In genomic region chr7:26328498-26329390, GRCh38 we compare ENCODE assay signal across 18 cellular contexts. TPM values are rescaled to one million over a fixed set of nuclear protein-coding genes. Genes with fewer than 3 reads are reported as not detected.
A peak's percentile ranks its signal among the peaks of the same experiment; 100 is the strongest.
DNase-seq lines count a peak whose midpoint lies in the region; ATAC-seq, FAIRE-seq and TF ChIP-seq lines count a peak whose summit lies in the region.
"Had no signal": no experiment of that assay in that cellular context is flagged by ENCODE, and none has a peak within 500 bp of the region (broad histone marks: within the 10 kb centered on the region; RNA-seq: fewer than 3 reads in every experiment).

No MANE protein-coding gene starts in this region.

- ATAC-seq in A549 (peak; percentile 34 to 50; a peak in 4 of 6 replicates), GM18502 (IDR thresholded peaks at IDR 0.05; ENCODE audit: poor library complexity, unreplicated experiment) (peak; percentile 50), left lung (peak; percentile 35), GM19351 (IDR thresholded peaks at IDR 0.05; ENCODE audit: unreplicated experiment) (no peak)
- ATAC-seq: T-cell had no signal

- intact Hi-C loops in left lung (cut with DNase I) = no loop called here
- intact Hi-C loops in testis (cut with DNase I; ENCODE audit: low total_unique reads) = no loop called here

- H3K36me3 ChIP-seq in left lung (no peaks in the 10 kb centered on the region), testis (ENCODE audit: low read depth, missing control alignments) (no peaks in the 10 kb centered on the region)
- H3K36me3 ChIP-seq: breast epithelium, thoracic aorta had no signal

- H3K4me1 ChIP-seq in A549 (no peaks in the 10 kb centered on the region), left lung (peaks cover 0 to 47% of the 10 kb centered on the region in 2 donors), testis (no peaks in the 10 kb centered on the region)
- H3K4me1 ChIP-seq: breast epithelium had no signal

- POLR2A ChIA-PET in A549 (lab: Yijun Ruan, JAX) = no interaction called here

- TF ChIP-seq RAD21 in A549 (conservative IDR thresholded peaks at IDR 0.05 in 1 of 2, IDR thresholded peaks at IDR 0.05 in 1 of 2) = no peak

- no peak for TF ChIP-seq EP300 in A549 (IDR thresholded peaks at IDR 0.05)

- CTCF ChIA-PET in A549 (lab: Yijun Ruan, JAX) = no interaction called here

- TF ChIP-seq POLR2A in A549 (IDR thresholded peaks at IDR 0.05; ENCODE audit: low read length) (no peak), testis (IDR thresholded peaks at IDR 0.05) (no peak)

- TF ChIP-seq CTCF in A549 (IDR thresholded peaks at IDR 0.05) (no peak), left lung (IDR thresholded peaks at IDR 0.05) (no peak), testis (IDR thresholded peaks at IDR 0.05) (no peak)

- no peaks in the 10 kb centered on the region for H3K27me3 ChIP-seq in left lung
- no peaks in the 10 kb centered on the region for H3K27me3 ChIP-seq in testis
- H3K27me3 ChIP-seq: breast epithelium, hepatocyte had no signal

- 61% methylated on average over 7 of the region's 7 CpGs for WGBS in A549 (ENCODE audit: missing lambda C conversion rate)
- 85 to 90% methylated on average over 7 of the region's 7 CpGs for WGBS in testis, 2 donors

- no peak for FAIRE-seq in A549 (lab: Jason Lieb, UNC)
- no peak for FAIRE-seq in frontal cortex (lab: Jason Lieb, UNC)
- FAIRE-seq: D721Med had no signal

- DNase-seq in A549 (ENCODE audit: low read depth in 1 of 2, low spot score in 1 of 2) (no peak), MV-4-11 (lab: John Stamatoyannopoulos, UW) (peak; percentile 17), left lung (no peak), frontal cortex (ENCODE audit: low spot score in 2 of 2) (no peak), NCI-H1930 (lab: John Stamatoyannopoulos, UW) (no peak), testis (no peak)
- DNase-seq: activated CD4-positive, CD25-positive, alpha-beta regulatory T cell; H7; left cardiac atrium; NCI-H2081 treated with DMSO at 0.1 percent for 48 hours; NCI-H526 treated with DMSO at 0.1 percent for 48 hours; T-cell had no signal

- H3K9me3 ChIP-seq in A549 (no peaks in the 10 kb centered on the region), left lung (no peaks in the 10 kb centered on the region), testis (no peaks in the 10 kb centered on the region)
- H3K9me3 ChIP-seq: thoracic aorta had no signal

- H3K4me3 ChIP-seq in A549 (no peak overlapping the region), left lung (no peak overlapping the region), testis (no peak overlapping the region)
- H3K4me3 ChIP-seq: breast epithelium, hepatocyte, thoracic aorta had no signal

- no peak overlapping the region for H3K4me2 ChIP-seq in A549
- H3K4me2 ChIP-seq: hepatocyte had no signal

- H3K27ac ChIP-seq in A549 (no peak overlapping the region), left lung (peak overlapping the region in 1 of 2 donors; percentile 82), testis (no peak overlapping the region)
- H3K27ac ChIP-seq: breast epithelium, hepatocyte, thoracic aorta had no signal

TF ChIP-seq in A549, 52 proteins besides CTCF, POLR2A, EP300 and RAD21:
- no peak for TF ChIP-seq EHF (CRISPR knock-in tag; IDR thresholded peaks at IDR 0.05)
- no peak for TF ChIP-seq HOXB13 (CRISPR knock-in tag; IDR thresholded peaks at IDR 0.05; ENCODE audit: low read depth)
- no peak for TF ChIP-seq TFCP2L1 (CRISPR knock-in tag; IDR thresholded peaks at IDR 0.05)
- TF ChIP-seq HDAC2 (IDR thresholded peaks at IDR 0.05) = no peak
- no peak for TF ChIP-seq NR3C1 (IDR thresholded peaks at IDR 0.05)
- no peak for TF ChIP-seq ELK1 (IDR thresholded peaks at IDR 0.05; ENCODE audit: low read depth, low read length)
- no peak for TF ChIP-seq TP53 (CRISPR knock-in tag; IDR thresholded peaks at IDR 0.05)
- TF ChIP-seq BCL3 (IDR thresholded peaks at IDR 0.05) = no peak
- no peak for TF ChIP-seq E2F6 (IDR thresholded peaks at IDR 0.05; ENCODE audit: borderline replicate concordance, low read depth)
- TF ChIP-seq CBX8 (IDR thresholded peaks at IDR 0.05) = no peak
- no peak for TF ChIP-seq BHLHE40 (IDR thresholded peaks at IDR 0.05; ENCODE audit: low read depth, low read length)
- no peak for TF ChIP-seq JUN (IDR thresholded peaks at IDR 0.05)
- no peak for TF ChIP-seq CEBPB (IDR thresholded peaks at IDR 0.05)
- no peak for TF ChIP-seq NPAS2 (CRISPR knock-in tag; IDR thresholded peaks at IDR 0.05; ENCODE audit: borderline replicate concordance)

RNA-seq across cellular contexts. Expression of gene SNX10, which starts 37.1 kb away (rescaled TPM):
- polyA plus RNA-seq in A549 (2011; rRNA removed) (10.1 and 12.6 TPM in 2 replicates), A549 (2017; fragmentation: RNase III; extraction: RNeasy Plus Mini Kit Qiagen cat#74134 plus additional on column Dnase treatment) (4.5 to 5.5 TPM (median 5.1 TPM) in 3 replicates), testis (ENCODE audit: insufficient read depth, low read depth, low replicate concordance) (6.3 TPM)
- 2.0 and 2.4 TPM in 2 replicates for polyA plus RNA-seq in A549 (2012; cell fraction: cytosol; rRNA removed)
- 0.54 and 0.70 TPM in 2 replicates for polyA plus RNA-seq in A549 (2012; cell fraction: nucleus; rRNA removed)
- 1.7 and 1.9 TPM in 2 replicates for polyA minus RNA-seq in A549 (2011; rRNA and poly(A)+ RNA removed)
- total RNA-seq in left lung (10 to 100 TPM; 25.7 to 75.6 TPM), frontal cortex (37.1 TPM), testis (1 to 10 TPM; 4.4 to 5.6 TPM)
